ENCODE assay signal across 30 cellular contexts in the genomic region with DNA sequence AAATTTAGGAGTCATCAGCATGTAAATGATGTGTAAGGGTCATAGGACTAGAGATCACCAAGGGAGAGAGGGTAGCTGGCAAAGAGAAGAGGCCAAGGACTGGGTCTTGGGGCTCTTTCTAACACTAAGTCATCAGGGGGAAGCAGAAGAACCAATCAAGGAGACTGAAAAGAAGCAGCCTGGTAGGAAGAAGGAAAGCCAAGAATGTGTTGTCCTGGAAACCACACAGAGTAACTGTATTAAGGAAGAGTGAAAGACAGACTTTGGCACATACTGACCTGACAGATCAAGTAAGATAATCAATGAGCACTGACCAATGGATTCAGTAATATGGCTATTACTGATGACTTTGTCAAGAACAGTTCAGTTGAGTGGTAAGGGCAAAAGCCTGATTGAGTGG. TPM values are rescaled to one million over a fixed set of nuclear protein-coding genes. Genes with fewer than 3 reads are reported as not detected.
"Had no signal": no experiment of that assay in that cellular context is flagged by ENCODE, and none has a peak within 500 bp of the region (broad histone marks: within the 10 kb centered on the region; RNA-seq: fewer than 3 reads in every experiment).

No MANE protein-coding gene starts in this region.

- H3K27ac ChIP-seq: foreskin keratinocyte, hepatocyte, suprapubic skin, vagina had no signal

- H3K36me3 Mint-ChIP-seq: activated naive CD8-positive, alpha-beta T cell treated with anti-CD3 and anti-CD28 coated beads for 36 hours; mesothelial cell of epicardium; natural killer cell; stimulated activated effector memory CD8-positive, alpha-beta T cell treated with anti-CD3 and anti-CD28 coated beads, Interleukin-12 subunit alpha, Interleukin-12 subunit beta, amount 100 ng/mL, for 72 hours had no signal

- H3K27me3 ChIP-seq: foreskin keratinocyte, hepatocyte, left lung, suprapubic skin, transverse colon, vagina had no signal

- H3K79me2 ChIP-seq: hepatocyte had no signal

- H3K4me2 ChIP-seq: hepatocyte had no signal

- H3K9me3 ChIP-seq: left lung, suprapubic skin, transverse colon, vagina had no signal

- H3K9me3 Mint-ChIP-seq: activated naive CD8-positive, alpha-beta T cell treated with anti-CD3 and anti-CD28 coated beads for 36 hours; activated T-cell treated with anti-CD3 and anti-CD28 coated beads, Interleukin-2, amount 50 U/mL, for 4 hours; activated T-helper 2 cell treated with anti-CD3 and anti-CD28 coated beads, Interferon-gamma antibody, Interleukin-2, Interleukin-4, amounts not matched to agents 10 μg/mL and 5 μg/mL and 100 μg/mL, durations not matched to agents 14 hours and 24 hours and 36 hours; mesothelial cell of epicardium; natural killer cell; stimulated activated effector memory CD8-positive, alpha-beta T cell treated with anti-CD3 and anti-CD28 coated beads, Interleukin-12 subunit alpha, Interleukin-12 subunit beta, amount 100 ng/mL, for 72 hours; stimulated activated naive CD8-positive, alpha-beta T cell treated with anti-CD3 and anti-CD28 coated beads, Interleukin-15, amount 100 ng/mL, for 72 hours had no signal

- H3K4me3 ChIP-seq: hepatocyte, left lung, suprapubic skin, transverse colon, vagina had no signal

- H3K27ac Mint-ChIP-seq: activated naive CD8-positive, alpha-beta T cell treated with anti-CD3 and anti-CD28 coated beads for 36 hours; activated T-helper 2 cell treated with anti-CD3 and anti-CD28 coated beads, Interferon-gamma antibody, Interleukin-2, Interleukin-4, amounts not matched to agents 10 μg/mL and 5 μg/mL and 100 μg/mL, durations not matched to agents 14 hours and 24 hours and 36 hours; mesothelial cell of epicardium; natural killer cell; stimulated activated effector memory CD8-positive, alpha-beta T cell treated with anti-CD3 and anti-CD28 coated beads, Interleukin-12 subunit alpha, Interleukin-12 subunit beta, amount 100 ng/mL, for 72 hours had no signal

- DNase-seq: activated CD4-positive, alpha-beta T cell treated with anti-CD3 and anti-CD28 coated beads for 4 hours; activated CD4-positive, alpha-beta T cell treated with anti-CD3 and anti-CD28 coated beads, Interleukin-2, amount 50 U/mL, for 48 hours; activated CD4-positive, CD25-positive, alpha-beta regulatory T cell; activated CD8-positive, alpha-beta memory T cell treated with anti-CD3 and anti-CD28 coated beads, Interleukin-2, amount 50 U/mL, for 48 hours; activated naive CD4-positive, alpha-beta T cell treated with Interleukin-2 at 50 U/mL for 16 hours; activated naive CD8-positive, alpha-beta T cell treated with anti-CD3 and anti-CD28 coated beads for 36 hours; activated T-cell treated with anti-CD3 and anti-CD28 coated beads, Interleukin-2, amount 50 U/mL, for 4 hours; cerebellar nuclear complex; effector CD4-positive, alpha-beta T cell; glutamatergic neuron; left lung; natural killer cell; small intestine; stimulated activated naive CD8-positive, alpha-beta T cell treated with anti-CD3 and anti-CD28 coated beads, Interleukin-15, amount 100 ng/mL, for 72 hours; T-helper 1 cell; T-helper 9 cell; transverse colon had no signal

- H3K4me3 Mint-ChIP-seq: activated naive CD8-positive, alpha-beta T cell treated with anti-CD3 and anti-CD28 coated beads for 36 hours; activated T-cell treated with anti-CD3 and anti-CD28 coated beads, Interleukin-2, amount 50 U/mL, for 4 hours; mesothelial cell of epicardium; natural killer cell; stimulated activated effector memory CD8-positive, alpha-beta T cell treated with anti-CD3 and anti-CD28 coated beads, Interleukin-12 subunit alpha, Interleukin-12 subunit beta, amount 100 ng/mL, for 72 hours; stimulated activated naive CD8-positive, alpha-beta T cell treated with anti-CD3 and anti-CD28 coated beads, Interleukin-15, amount 100 ng/mL, for 72 hours had no signal

- H3K4me1 ChIP-seq: suprapubic skin had no signal

- H3K36me3 ChIP-seq: left lung, suprapubic skin, transverse colon, vagina had no signal

- H2AFZ ChIP-seq: hepatocyte had no signal

- H3K4me1 Mint-ChIP-seq: activated naive CD8-positive, alpha-beta T cell treated with anti-CD3 and anti-CD28 coated beads for 36 hours; stimulated activated effector memory CD8-positive, alpha-beta T cell treated with anti-CD3 and anti-CD28 coated beads, Interleukin-12 subunit alpha, Interleukin-12 subunit beta, amount 100 ng/mL, for 72 hours; stimulated activated naive CD8-positive, alpha-beta T cell treated with anti-CD3 and anti-CD28 coated beads, Interleukin-15, amount 100 ng/mL, for 72 hours had no signal

RNA-seq across cellular contexts. Expression of gene LAMA4, which starts 42.3 kb away (rescaled TPM):
- total RNA-seq: activated CD8-positive, alpha-beta memory T cell treated with anti-CD3 and anti-CD28 coated beads for 36 hours; activated naive CD8-positive, alpha-beta T cell treated with anti-CD3 and anti-CD28 coated beads for 36 hours; activated T-helper 2 cell treated with anti-CD3 and anti-CD28 coated beads, Interferon-gamma antibody, Interleukin-2, Interleukin-4, amounts not matched to agents 10 μg/mL and 5 μg/mL and 100 μg/mL, durations not matched to agents 14 hours and 24 hours and 36 hours; foreskin keratinocyte; natural killer cell had no signal

RNA-seq across cellular contexts. Expression of gene RFPL4B, which starts 50.4 kb away (rescaled TPM):
- total RNA-seq: activated CD8-positive, alpha-beta memory T cell treated with anti-CD3 and anti-CD28 coated beads for 36 hours; activated naive CD8-positive, alpha-beta T cell treated with anti-CD3 and anti-CD28 coated beads for 36 hours; activated T-cell treated with anti-CD3 and anti-CD28 coated beads, Interleukin-2, amount 50 U/mL, for 4 hours; activated T-helper 2 cell treated with anti-CD3 and anti-CD28 coated beads, Interferon-gamma antibody, Interleukin-2, Interleukin-4, amounts not matched to agents 10 μg/mL and 5 μg/mL and 100 μg/mL, durations not matched to agents 14 hours and 24 hours and 36 hours; epithelial cell of proximal tubule; fibroblast of lung; foreskin keratinocyte; hepatocyte; left lung; lung microvascular endothelial cell; mesothelial cell of epicardium; natural killer cell; posterior vena cava; sciatic nerve; suprapubic skin; transverse colon; vagina had no signal
- polyA plus RNA-seq: fibroblast of lung, foreskin keratinocyte, hepatocyte, small intestine had no signal
